Comparison of ENCODE assay signal across 8 cellular contexts in the genomic region with DNA sequence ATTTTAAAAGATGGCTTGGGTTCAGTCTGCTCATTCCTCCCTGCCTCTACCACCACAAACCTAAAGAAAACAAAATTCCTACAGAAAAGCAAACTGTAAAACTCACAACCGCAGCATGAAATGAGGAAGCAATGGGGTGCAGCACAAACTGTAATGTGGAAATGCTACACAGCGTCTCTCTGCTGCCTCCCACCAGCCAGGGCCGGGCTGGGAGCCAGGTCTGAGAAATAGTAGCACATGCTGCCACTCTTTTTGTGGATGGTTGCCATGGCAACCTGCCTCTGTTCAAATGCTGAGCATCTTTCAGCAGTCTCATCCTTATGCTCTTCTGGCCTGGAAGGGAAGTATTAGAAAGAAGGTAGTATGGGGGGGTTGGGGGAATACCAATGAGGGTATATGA. TPM values are rescaled to one million over a fixed set of nuclear protein-coding genes. Genes with fewer than 3 reads are reported as not detected.
DNase-seq lines count a peak whose midpoint lies in the region; ATAC-seq, FAIRE-seq and TF ChIP-seq lines count a peak whose summit lies in the region.

No MANE protein-coding gene starts in this region.

- H3K27ac Mint-ChIP-seq in stimulated activated memory B cell treated with anti-CD40 and anti-IgM and Interleukin-4, amounts not matched to agents 10 μg/mL and 1 μg/mL and 100 μg/mL, for 72 hours = peak overlapping the region; percentile 45

- no peaks in the 10 kb centered on the region for H3K27me3 Mint-ChIP-seq in stimulated activated memory B cell treated with anti-CD40 and anti-IgM and Interleukin-4, amounts not matched to agents 10 μg/mL and 1 μg/mL and 100 μg/mL, for 72 hours

- H3K36me3 ChIP-seq in GM12878 (ENCODE audit: control insufficient read depth in 2 of 2, insufficient read depth in 2 of 2, low read length in 1 of 2) (no peaks in the 10 kb centered on the region), iPS-20b (ENCODE audit: insufficient read depth, low read depth, low read length) (no peaks in the 10 kb centered on the region)

- WGBS in GM12878 (ENCODE audit: insufficient coverage, insufficient replicate concordance, low lambda C conversion rate, missing lambda C conversion rate) = 0% methylated on average over 3 of the region's 3 CpGs

- peak overlapping the region; percentile 2 for H3K4me3 Mint-ChIP-seq in stimulated activated memory B cell treated with anti-CD40 and anti-IgM and Interleukin-4, amounts not matched to agents 10 μg/mL and 1 μg/mL and 100 μg/mL, for 72 hours

- POLR2A ChIA-PET in GM12878 (lab: Charles Lee) = interaction anchor here (1.3 kb wide), 1 partner anchor 22 kb away, joined by 4 read pairs; no protein-coding TSS in a partner anchor

- in situ Hi-C loops in GM12878 (cut with MboI) = loop anchor here (25.0 kb wide), 1 partner anchor 529 kb away; no protein-coding TSS in a partner anchor

- CTCF ChIA-PET in GM12878 (lab: Yijun Ruan, JAX) = interaction anchor here (1.2 to 2.1 kb wide), 3 partner anchors 9 to 15 kb away, joined by 3 to 7 read pairs (median 4); no protein-coding TSS in a partner anchor

- 0 out of 2 replicates have a peak, but pooled peaks have one; percentile 6 for TF ChIP-seq CTCF in AG10803 (conservative IDR thresholded peaks at IDR 0.05; ENCODE audit: low read length)
- TF ChIP-seq CTCF in NB4 (IDR thresholded peaks at IDR 0.05; ENCODE audit: low read depth, low read length) = peak; percentile 27
- TF ChIP-seq CTCF in GM12878 (IDR thresholded peaks at IDR 0.05 in 2 of 3, conservative IDR thresholded peaks at IDR 0.05 in 1 of 3; ENCODE audit: control insufficient read depth in 2 of 3, extremely low read depth in 1 of 3, insufficient read depth in 1 of 3, low read depth in 3 of 3, low read length in 3 of 3) = no peak

- intact Hi-C loops in GM12878 (cut with micrococcal nuclease; ENCODE audit: unreplicated experiment) = loop anchor here (5.0 kb wide), 1 partner anchor 309 kb away; no protein-coding TSS in a partner anchor

- peak overlapping the region; percentile 59 for H2AFZ ChIP-seq in GM12878 (ENCODE audit: control insufficient read depth, low read depth, low read length)

- no peaks in the 10 kb centered on the region for H4K20me1 ChIP-seq in GM12878 (ENCODE audit: control insufficient read depth, insufficient read depth)

- DNase-seq in AG10803 (ENCODE audit: low read depth) = peak; percentile 92
- DNase-seq in NB4 (ENCODE audit: low read depth) = peak; percentile 84
- DNase-seq in GM12878 (ENCODE audit: low read depth, low spot score) = no peak

- H3K4me2 ChIP-seq in GM12878 (ENCODE audit: control insufficient read depth, insufficient read depth) = 0 out of 2 replicates have a peak overlapping the region, but pooled peaks have one; percentile 44

- no peak for FAIRE-seq in GM12878 (lab: Jason Lieb, UNC)

- ATAC-seq in GM19324 (IDR thresholded peaks at IDR 0.05; ENCODE audit: low FRiP score, unreplicated experiment) (peak; percentile 48), GM12878 (peak; percentile 22; the same call in 1 of the 3 replicates), HG02938 (IDR thresholded peaks at IDR 0.05; ENCODE audit: unreplicated experiment) (no peak), HG03521 (IDR thresholded peaks at IDR 0.05; ENCODE audit: unreplicated experiment) (no peak)
- peak; percentile 56 for ATAC-seq in stimulated activated memory B cell treated with anti-CD40 and anti-IgM and Interleukin-4, amounts not matched to agents 10 μg/mL and 1 μg/mL and 100 μg/mL, for 72 hours

- TF ChIP-seq POLR2A in NB4 (IDR thresholded peaks at IDR 0.05; ENCODE audit: extremely low read depth, insufficient read length) = no peak
- TF ChIP-seq POLR2A in GM12878 (IDR thresholded peaks at IDR 0.05; ENCODE audit: low read depth, low read length) = no peak

- SMC1A ChIA-PET in GM12878 (lab: Charles Lee; ENCODE audit: uncharacterized antibody, unreplicated experiment) = interaction anchor here (0.9 to 1.1 kb wide), 2 partner anchors 77 to 321 kb away, joined by 3 to 4 read pairs; no protein-coding TSS in a partner anchor

- RAD21 ChIA-PET in GM12878 (lab: Charles Lee; ENCODE audit: unreplicated experiment) = interaction anchor here (1.3 kb wide), 1 partner anchor 14 kb away, joined by 5 read pairs; no protein-coding TSS in a partner anchor

- H3K9ac ChIP-seq in GM12878 (ENCODE audit: control insufficient read depth, insufficient read depth, low read length) = no peak overlapping the region
- H3K9ac ChIP-seq in iPS-20b (ENCODE audit: low read depth, low read length) = peak overlapping the region; percentile 81; the same call in 1 of the 2 replicates

- H3K4me3 ChIP-seq in AG10803 (ENCODE audit: low read length) = no peak overlapping the region
- no peak overlapping the region for H3K4me3 ChIP-seq in NB4 (ENCODE audit: low read depth, low read length)
- no peak overlapping the region for H3K4me3 ChIP-seq in GM12878
- H3K4me3 ChIP-seq in iPS-20b (ENCODE audit: low read length) = peak overlapping the region; percentile 49; the same call in 1 of the 2 replicates

- no peaks in the 10 kb centered on the region for H3K9me3 Mint-ChIP-seq in stimulated activated memory B cell treated with anti-CD40 and anti-IgM and Interleukin-4, amounts not matched to agents 10 μg/mL and 1 μg/mL and 100 μg/mL, for 72 hours

- H3K9me3 ChIP-seq in GM12878 (replicated peaks; ENCODE audit: control insufficient read depth, insufficient read depth, low read length) (no peaks in the 10 kb centered on the region; the same call in 1 of the 3 replicates), iPS-20b (ENCODE audit: insufficient read depth, low read depth, low read length) (no peaks in the 10 kb centered on the region)

- no peaks in the 10 kb centered on the region for H3K79me2 ChIP-seq in GM12878 (ENCODE audit: control insufficient read depth, insufficient read depth, low read length)

- TF ChIP-seq EP300 in GM12878 (IDR thresholded peaks at IDR 0.05; ENCODE audit: borderline replicate concordance in 1 of 2, control insufficient read depth in 1 of 2, low read depth in 2 of 2, low read length in 2 of 2) = no peak

- no peaks in the 10 kb centered on the region for H3K27me3 ChIP-seq in GM12878 (replicated peaks in 1 of 2; ENCODE audit: control insufficient read depth in 2 of 2, insufficient read depth in 2 of 2, low read length in 1 of 2)
- H3K27me3 ChIP-seq in iPS-20b (ENCODE audit: insufficient read depth, low read length) = no peaks in the 10 kb centered on the region

- TF ChIP-seq RAD21 in GM12878 (IDR thresholded peaks at IDR 0.05; ENCODE audit: insufficient read depth, low read depth, low read length) = no peak

- peaks cover 4% of the 10 kb centered on the region for H3K4me1 ChIP-seq in GM12878 (ENCODE audit: control insufficient read depth, insufficient read depth, low read length)
- H3K4me1 ChIP-seq in iPS-20b (ENCODE audit: insufficient read depth, low read length) = peaks cover 19% of the 10 kb centered on the region; the same call in 1 of the 2 replicates

- no TSS peak for BruUV-seq in GM12878 (replicated peaks; lab: Mats Ljungman, UMichigan)

- no peaks in the 10 kb centered on the region for H3K36me3 Mint-ChIP-seq in stimulated activated memory B cell treated with anti-CD40 and anti-IgM and Interleukin-4, amounts not matched to agents 10 μg/mL and 1 μg/mL and 100 μg/mL, for 72 hours

- peaks cover 37% of the 10 kb centered on the region for H3K4me1 Mint-ChIP-seq in stimulated activated memory B cell treated with anti-CD40 and anti-IgM and Interleukin-4, amounts not matched to agents 10 μg/mL and 1 μg/mL and 100 μg/mL, for 72 hours

- H3K27ac ChIP-seq in GM12878 (ENCODE audit: control insufficient read depth, insufficient read depth) = no peak overlapping the region
- peak overlapping the region; percentile 56 for H3K27ac ChIP-seq in iPS-20b (ENCODE audit: low read length)

TF ChIP-seq in GM12878, 131 proteins besides CTCF, POLR2A, EP300 and RAD21 (continues in another document):
- TF ChIP-seq, protein P1, sequence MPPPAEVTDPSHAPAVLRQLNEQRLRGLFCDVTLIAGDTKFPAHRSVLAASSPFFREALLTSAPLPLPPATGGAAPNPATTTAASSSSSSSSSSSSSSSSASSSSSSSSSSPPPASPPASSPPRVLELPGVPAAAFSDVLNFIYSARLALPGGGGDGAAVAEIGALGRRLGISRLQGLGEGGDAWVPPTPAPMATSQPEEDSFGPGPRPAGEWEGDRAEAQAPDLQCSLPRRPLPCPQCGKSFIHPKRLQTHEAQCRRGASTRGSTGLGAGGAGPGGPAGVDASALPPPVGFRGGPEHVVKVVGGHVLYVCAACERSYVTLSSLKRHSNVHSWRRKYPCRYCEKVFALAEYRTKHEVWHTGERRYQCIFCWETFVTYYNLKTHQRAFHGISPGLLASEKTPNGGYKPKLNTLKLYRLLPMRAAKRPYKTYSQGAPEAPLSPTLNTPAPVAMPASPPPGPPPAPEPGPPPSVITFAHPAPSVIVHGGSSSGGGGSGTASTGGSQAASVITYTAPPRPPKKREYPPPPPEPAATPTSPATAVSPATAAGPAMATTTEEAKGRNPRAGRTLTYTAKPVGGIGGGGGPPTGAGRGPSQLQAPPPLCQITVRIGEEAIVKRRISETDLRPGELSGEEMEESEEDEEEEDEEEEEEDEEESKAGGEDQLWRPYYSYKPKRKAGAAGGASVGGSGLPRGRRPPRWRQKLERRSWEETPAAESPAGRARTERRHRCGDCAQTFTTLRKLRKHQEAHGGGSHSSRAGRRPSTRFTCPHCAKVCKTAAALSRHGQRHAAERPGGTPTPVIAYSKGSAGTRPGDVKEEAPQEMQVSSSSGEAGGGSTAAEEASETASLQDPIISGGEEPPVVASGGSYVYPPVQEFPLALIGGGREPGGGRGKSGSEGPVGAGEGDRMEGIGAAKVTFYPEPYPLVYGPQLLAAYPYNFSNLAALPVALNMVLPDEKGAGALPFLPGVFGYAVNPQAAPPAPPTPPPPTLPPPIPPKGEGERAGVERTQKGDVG (CRISPR knock-in tag; IDR thresholded peaks at IDR 0.05) = no peak
- TF ChIP-seq IKZF2 (IDR thresholded peaks at IDR 0.05) = 0 out of 4 replicates have a peak, but pooled peaks have one; percentile 12 to 20

RNA-seq across cellular contexts. Expression of a gene that starts 55.4 kb away (rescaled TPM):
- total RNA-seq in GM12878 (2013; cell fraction: nucleolus; rRNA removed) = 12.8 and 13.0 TPM in 2 replicates
- total RNA-seq in GM12878 (2014; rRNA removed) = 5.3 and 5.5 TPM in 2 replicates
- 3.5 and 4.0 TPM in 2 replicates for total RNA-seq in GM12878 (2014; rRNA removed; fragmentation: Illumina TruSeq; extraction: Trizol)
- total RNA-seq in GM12878 (2021) = 5.5 and 6.1 TPM in 2 replicates
- polyA plus RNA-seq in GM12878 (2011; ENCODE audit: low read depth) = not detected
- polyA plus RNA-seq in GM12878 (2011; rRNA removed) = 148 and 178 TPM in 2 replicates
- polyA plus RNA-seq in GM12878 (2011; cell fraction: cytosol; rRNA removed) = 91.9 and 94.9 TPM in 2 replicates
- 127 and 131 TPM in 2 replicates for polyA plus RNA-seq in GM12878 (2011; cell fraction: nucleus; rRNA removed)
- 0.19 and 0.38 TPM in 2 replicates for polyA plus RNA-seq in GM12878 (2012)
- polyA plus RNA-seq in GM12878 (2014; fragmentation: Illumina TruSeq; extraction: Trizol) = 6.6 TPM in 2 replicates
- polyA plus RNA-seq in GM12878 (2014; fragmentation: Nextera tagmentation; extraction: Ambion mirVana) = 1 to 10 TPM; 1.5 to 2.8 TPM
- 5.0 and 5.3 TPM in 2 replicates for polyA plus RNA-seq in GM12878 (2014; rRNA removed)
- 1 to 10 TPM; 1.8 to 2.5 TPM for polyA plus RNA-seq in GM12878 (2016; fragmentation: Nextera tagmentation; extraction: Ambion mirVana)
- polyA minus RNA-seq in GM12878 (2011; rRNA and poly(A)+ RNA removed) = 105 and 117 TPM in 2 replicates
- 46.0 and 51.6 TPM in 2 replicates for polyA minus RNA-seq in GM12878 (2011; cell fraction: cytosol; rRNA and poly(A)+ RNA removed)
- polyA minus RNA-seq in GM12878 (2011; cell fraction: nucleus; rRNA and poly(A)+ RNA removed) = 51.7 and 77.5 TPM in 2 replicates

Comparison
In these comparisons a context has a peak if more than half of its experiments do, and no peak if none do; other contexts are left out.
1. CTCF ChIP-seq: peak in AG10803 (single experiment) and NB4 (single experiment); none in GM12878 (0 of 3).
2. ATAC-seq: peak in GM19324 (single experiment), GM12878 (single experiment) and stimulated activated memory B cell treated with anti-CD40 and anti-IgM and Interleukin-4, amounts not matched to agents 10 μg/mL and 1 μg/mL and 100 μg/mL, for 72 hours (single experiment); none in HG02938 (single experiment) and HG03521 (single experiment).